ENCODE assay signal across 17 cellular contexts in the genomic region with DNA sequence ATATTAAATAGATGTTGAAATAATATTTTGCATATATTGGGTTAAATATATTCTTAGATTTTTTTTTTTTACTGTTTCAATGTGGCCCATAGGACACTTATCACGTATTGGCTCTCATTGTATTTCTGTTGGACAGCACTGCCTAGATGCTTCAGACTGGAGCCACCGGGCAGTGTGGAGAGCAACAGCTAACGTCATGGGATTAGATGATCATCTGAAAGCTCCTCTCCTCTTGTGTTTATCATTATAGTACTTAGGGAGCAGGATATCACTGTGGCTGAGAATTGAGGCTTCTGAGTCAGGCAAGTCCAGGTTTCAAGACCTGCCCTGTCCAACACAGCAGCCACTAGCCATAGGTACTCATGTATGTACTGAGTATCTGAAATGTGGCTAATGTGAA.
"Had no signal": no experiment of that assay in that cellular context is flagged by ENCODE, and none has a peak within 500 bp of the region (broad histone marks: within the 10 kb centered on the region; RNA-seq: fewer than 3 reads in every experiment).

No MANE protein-coding gene starts in this region.

- H3K36me3 ChIP-seq: transverse colon, vagina had no signal

- H3K9me3 Mint-ChIP-seq: activated CD4-positive, alpha-beta T cell treated with anti-CD3 and anti-CD28 coated beads, Interleukin-2, amount 10 ng/mL, durations not matched to agents 24 days and 14 days; activated naive CD4-positive, alpha-beta T cell treated with anti-CD3 and anti-CD28 coated beads for 36 hours; activated T-cell treated with anti-CD3 and anti-CD28 coated beads, Interleukin-2, amount 50 U/mL, for 24 hours; activated T-helper 2 cell treated with anti-CD3 and anti-CD28 coated beads, Interferon-gamma antibody, Interleukin-2, Interleukin-4, amounts not matched to agents 10 μg/mL and 5 μg/mL and 100 μg/mL, durations not matched to agents 14 hours and 24 hours and 36 hours; nephron had no signal

- H3K27me3 Mint-ChIP-seq: activated CD4-positive, alpha-beta T cell treated with anti-CD3 and anti-CD28 coated beads, Interleukin-2, amount 10 ng/mL, durations not matched to agents 24 days and 14 days; activated T-cell treated with anti-CD3 and anti-CD28 coated beads, Interleukin-2, amount 50 U/mL, for 24 hours had no signal

- H3K27ac ChIP-seq: foreskin keratinocyte, parathyroid adenoma, transverse colon, vagina had no signal

- H3K4me3 Mint-ChIP-seq: activated CD4-positive, alpha-beta T cell treated with anti-CD3 and anti-CD28 coated beads, Interleukin-2, amount 10 ng/mL, durations not matched to agents 24 days and 14 days; activated CD8-positive, alpha-beta T cell treated with anti-CD3 and anti-CD28 coated beads, Interleukin-2, amount 10 ng/mL, durations not matched to agents 7 days and 5 days; activated naive CD4-positive, alpha-beta T cell treated with anti-CD3 and anti-CD28 coated beads for 36 hours; activated T-cell treated with anti-CD3 and anti-CD28 coated beads, Interleukin-2, amount 50 U/mL, for 24 hours; nephron had no signal

- H3K4me3 ChIP-seq: transverse colon, vagina had no signal

- H3K9me3 ChIP-seq: transverse colon, vagina had no signal

- ATAC-seq: activated CD8-positive, alpha-beta T cell treated with anti-CD3 and anti-CD28 coated beads, Interleukin-2, amount 10 ng/mL, durations not matched to agents 7 days and 5 days; foreskin keratinocyte had no signal

- H3K27me3 ChIP-seq: foreskin keratinocyte, transverse colon, vagina had no signal

- DNase-seq: activated CD4-positive, alpha-beta T cell treated with anti-CD3 and anti-CD28 coated beads, Interleukin-2, amount 10 ng/mL, durations not matched to agents 24 days and 14 days; activated CD8-positive, alpha-beta T cell treated with anti-CD3 and anti-CD28 coated beads, Interleukin-2, amount 10 ng/mL, durations not matched to agents 7 days and 5 days; activated naive CD4-positive, alpha-beta T cell treated with anti-CD3 and anti-CD28 coated beads for 36 hours; activated T-cell treated with anti-CD3 and anti-CD28 coated beads, Interleukin-2, amount 50 U/mL, for 24 hours; foreskin keratinocyte; glutamatergic neuron; kidney; mesenchymal stem cell; stimulated activated CD4-positive, alpha-beta T cell treated with anti-CD3 and anti-CD28 coated beads, Interleukin-12 subunit alpha, Interleukin-12 subunit beta, amount 100 ng/mL, for 4 hours; stimulated activated CD4-positive, alpha-beta T cell treated with anti-CD3 and anti-CD28 coated beads, Interleukin-1b, Interleukin-23, amount 100 ng/mL, for 48 hours; stimulated activated naive CD4-positive, alpha-beta T cell treated with Interleukin-2 at 50 U/mL for 16 hours; T1000; transverse colon had no signal

- H3K27ac Mint-ChIP-seq: activated CD4-positive, alpha-beta T cell treated with anti-CD3 and anti-CD28 coated beads, Interleukin-2, amount 10 ng/mL, durations not matched to agents 24 days and 14 days; activated CD8-positive, alpha-beta T cell treated with anti-CD3 and anti-CD28 coated beads, Interleukin-2, amount 10 ng/mL, durations not matched to agents 7 days and 5 days; activated naive CD4-positive, alpha-beta T cell treated with anti-CD3 and anti-CD28 coated beads for 36 hours; activated T-cell treated with anti-CD3 and anti-CD28 coated beads, Interleukin-2, amount 50 U/mL, for 24 hours; activated T-helper 2 cell treated with anti-CD3 and anti-CD28 coated beads, Interferon-gamma antibody, Interleukin-2, Interleukin-4, amounts not matched to agents 10 μg/mL and 5 μg/mL and 100 μg/mL, durations not matched to agents 14 hours and 24 hours and 36 hours; nephron had no signal
